ENCODE assay signal across 8 cellular contexts in the genomic region with DNA sequence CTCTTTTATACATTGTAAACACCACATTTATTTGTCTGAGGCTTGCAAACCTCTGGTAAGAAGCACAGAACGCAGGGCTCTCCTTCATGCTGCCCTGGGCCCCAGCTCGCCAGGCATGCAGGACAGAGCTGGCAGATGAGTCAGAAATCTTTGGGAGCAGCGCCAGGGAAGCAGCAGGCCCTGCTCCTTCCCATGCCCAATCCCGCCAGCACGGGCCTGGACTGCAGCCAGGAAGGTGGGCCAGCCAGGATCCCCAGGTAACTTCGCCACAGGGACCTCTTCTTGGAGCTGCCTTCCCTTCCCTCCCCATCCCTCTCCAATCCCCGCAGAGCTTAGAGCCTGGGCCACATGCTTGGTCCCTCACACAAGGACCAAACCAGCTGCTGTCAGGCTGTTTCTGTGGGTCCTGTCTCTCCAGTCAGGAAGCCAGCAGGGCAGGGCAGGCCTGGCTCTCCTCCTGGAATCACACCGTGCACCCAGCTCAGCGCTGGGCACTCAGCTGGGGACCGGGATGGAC. TPM values are rescaled to one million over a fixed set of nuclear protein-coding genes. Genes with fewer than 3 reads are reported as not detected.
A peak's percentile ranks its signal among the peaks of the same experiment; 100 is the strongest.
DNase-seq lines count a peak whose midpoint lies in the region; ATAC-seq and TF ChIP-seq lines count a peak whose summit lies in the region.

No MANE protein-coding gene starts in this region.

- H3K9me3 ChIP-seq in SK-N-SH = no peaks in the 10 kb centered on the region

- no peak for TF ChIP-seq RAD21 in SK-N-SH (IDR thresholded peaks at IDR 0.05; ENCODE audit: low read length)

- H3K4me3 ChIP-seq in SK-N-SH (ENCODE audit: low read depth in 2 of 2, low read length in 1 of 2) = no peak overlapping the region
- no peak overlapping the region for H3K4me3 ChIP-seq in fibroblast of pulmonary artery (replicated peaks; ENCODE audit: low read depth, low read length)

- 0 out of 4 replicates have a peak, but pooled peaks of 1 of the 2 experiments have one; percentile 26 for TF ChIP-seq EP300 in SK-N-SH (IDR thresholded peaks at IDR 0.05; ENCODE audit: borderline replicate concordance in 1 of 2, low read depth in 1 of 2, low read length in 1 of 2)

- TF ChIP-seq CTCF in SK-N-SH (IDR thresholded peaks at IDR 0.05) (no peak), fibroblast of pulmonary artery (IDR thresholded peaks at IDR 0.05; ENCODE audit: low read length, missing control alignments) (no peak)

- no peak overlapping the region for H2AFZ ChIP-seq in SK-N-SH (ENCODE audit: low read depth)

- DNase-seq in ELR (ENCODE audit: low read depth) (peak; percentile 85), SK-N-SH (peak; percentile 49), fibroblast of pulmonary artery (ENCODE audit: low read depth) (peak; percentile 79), sciatic nerve (ENCODE audit: low spot score) (peak; percentile 80), HuH-7.5 (ENCODE audit: low spot score) (no peak)

- peak overlapping the region; percentile 70; the same call in 1 of the 2 replicates for H3K9ac ChIP-seq in SK-N-SH

- CTCF ChIA-PET in SK-N-SH (lab: Yijun Ruan, JAX) = interaction anchor here (0.8 to 4.2 kb wide), 8 partner anchors 8 to 339 kb away, joined by 3 to 22 read pairs (median 6); a partner anchor contains a TSS

- peaks cover 38% of the 10 kb centered on the region in 2 experiments; a peak in 3 of 4 replicates for H3K4me1 ChIP-seq in SK-N-SH (ENCODE audit: control insufficient read depth in 1 of 2, insufficient read depth in 2 of 2, low read depth in 1 of 2, low read length in 1 of 2)

- no peaks in the 10 kb centered on the region for H4K20me1 ChIP-seq in SK-N-SH (ENCODE audit: insufficient read depth)

- peaks cover 25% of the 10 kb centered on the region for H3F3A ChIP-seq in SK-N-SH (replicated peaks; ENCODE audit: insufficient read depth)

- ATAC-seq in sciatic nerve = peak; percentile 48
- no peak for ATAC-seq in GM19351 (IDR thresholded peaks at IDR 0.05; ENCODE audit: unreplicated experiment)
- ATAC-seq in GM21390 (IDR thresholded peaks at IDR 0.05; ENCODE audit: unreplicated experiment) = no peak
- no peak for ATAC-seq in HG03457 (IDR thresholded peaks at IDR 0.05; ENCODE audit: unreplicated experiment)

- H3K9me2 ChIP-seq in SK-N-SH = no peaks in the 10 kb centered on the region

- intact Hi-C loops in sciatic nerve (cut with DNase I) = no loop called here

- peak overlapping the region; percentile 79 for H3K4me2 ChIP-seq in SK-N-SH

- 0% methylated on average over 3 of the region's 10 CpGs for WGBS in SK-N-SH (ENCODE audit: low lambda C conversion rate)

- no peaks in the 10 kb centered on the region for H3K79me2 ChIP-seq in SK-N-SH (ENCODE audit: insufficient read depth)

- no peaks in the 10 kb centered on the region for H3K36me3 ChIP-seq in SK-N-SH (replicated peaks in 1 of 2; ENCODE audit: control insufficient read depth in 1 of 2, insufficient read depth in 2 of 2, low read length in 1 of 2)

- no peaks in the 10 kb centered on the region for H3K27me3 ChIP-seq in SK-N-SH (ENCODE audit: insufficient read depth)

- POLR2A ChIA-PET in SK-N-SH (lab: Yijun Ruan, JAX) = interaction anchor here (1.6 kb wide), 1 partner anchor 11 kb away, joined by 5 read pairs; a partner anchor contains a TSS

- peak overlapping the region; percentile 90 to 95 for H3K27ac ChIP-seq in SK-N-SH (ENCODE audit: low read depth in 2 of 2, low read length in 1 of 2)

TF ChIP-seq in SK-N-SH, 30 proteins besides CTCF, POLR2A, EP300 and RAD21 (continues in another document):
- TF ChIP-seq JUND (IDR thresholded peaks at IDR 0.05) = peak; percentile 80
- TF ChIP-seq NRF1 (IDR thresholded peaks at IDR 0.05; ENCODE audit: low read depth, low read length) = no peak
- peak; percentile 84 for TF ChIP-seq FOSL2 (IDR thresholded peaks at IDR 0.05; ENCODE audit: borderline replicate concordance, low read depth)
- TF ChIP-seq TEAD4 (IDR thresholded peaks at IDR 0.05; ENCODE audit: borderline replicate concordance, insufficient read depth) = 0 out of 2 replicates have a peak, but pooled peaks have one; percentile 56
- peak; percentile 83 for TF ChIP-seq TCF12 (IDR thresholded peaks at IDR 0.05)
- TF ChIP-seq, protein P1, sequence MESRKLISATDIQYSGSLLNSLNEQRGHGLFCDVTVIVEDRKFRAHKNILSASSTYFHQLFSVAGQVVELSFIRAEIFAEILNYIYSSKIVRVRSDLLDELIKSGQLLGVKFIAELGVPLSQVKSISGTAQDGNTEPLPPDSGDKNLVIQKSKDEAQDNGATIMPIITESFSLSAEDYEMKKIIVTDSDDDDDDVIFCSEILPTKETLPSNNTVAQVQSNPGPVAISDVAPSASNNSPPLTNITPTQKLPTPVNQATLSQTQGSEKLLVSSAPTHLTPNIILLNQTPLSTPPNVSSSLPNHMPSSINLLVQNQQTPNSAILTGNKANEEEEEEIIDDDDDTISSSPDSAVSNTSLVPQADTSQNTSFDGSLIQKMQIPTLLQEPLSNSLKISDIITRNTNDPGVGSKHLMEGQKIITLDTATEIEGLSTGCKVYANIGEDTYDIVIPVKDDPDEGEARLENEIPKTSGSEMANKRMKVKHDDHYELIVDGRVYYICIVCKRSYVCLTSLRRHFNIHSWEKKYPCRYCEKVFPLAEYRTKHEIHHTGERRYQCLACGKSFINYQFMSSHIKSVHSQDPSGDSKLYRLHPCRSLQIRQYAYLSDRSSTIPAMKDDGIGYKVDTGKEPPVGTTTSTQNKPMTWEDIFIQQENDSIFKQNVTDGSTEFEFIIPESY (IDR thresholded peaks at IDR 0.05; ENCODE audit: borderline replicate concordance, low read depth) = 0 out of 2 replicates have a peak, but pooled peaks have one; percentile 31
- TF ChIP-seq SIN3A (IDR thresholded peaks at IDR 0.05; ENCODE audit: borderline replicate concordance, low read depth, low read length) = peak; percentile 60; the same call in 1 of the 2 replicates
- TF ChIP-seq, protein P2, sequence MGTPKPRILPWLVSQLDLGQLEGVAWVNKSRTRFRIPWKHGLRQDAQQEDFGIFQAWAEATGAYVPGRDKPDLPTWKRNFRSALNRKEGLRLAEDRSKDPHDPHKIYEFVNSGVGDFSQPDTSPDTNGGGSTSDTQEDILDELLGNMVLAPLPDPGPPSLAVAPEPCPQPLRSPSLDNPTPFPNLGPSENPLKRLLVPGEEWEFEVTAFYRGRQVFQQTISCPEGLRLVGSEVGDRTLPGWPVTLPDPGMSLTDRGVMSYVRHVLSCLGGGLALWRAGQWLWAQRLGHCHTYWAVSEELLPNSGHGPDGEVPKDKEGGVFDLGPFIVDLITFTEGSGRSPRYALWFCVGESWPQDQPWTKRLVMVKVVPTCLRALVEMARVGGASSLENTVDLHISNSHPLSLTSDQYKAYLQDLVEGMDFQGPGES (IDR thresholded peaks at IDR 0.05; ENCODE audit: low read depth, low read length) = no peak
- TF ChIP-seq FOXJ3 (CRISPR knock-in tag; IDR thresholded peaks at IDR 0.05) = no peak
- TF ChIP-seq RFX5 (IDR thresholded peaks at IDR 0.05; ENCODE audit: low read length) = no peak
- peak; percentile 98 for TF ChIP-seq NFIC (IDR thresholded peaks at IDR 0.05; ENCODE audit: borderline replicate concordance)
- TF ChIP-seq, protein P3, sequence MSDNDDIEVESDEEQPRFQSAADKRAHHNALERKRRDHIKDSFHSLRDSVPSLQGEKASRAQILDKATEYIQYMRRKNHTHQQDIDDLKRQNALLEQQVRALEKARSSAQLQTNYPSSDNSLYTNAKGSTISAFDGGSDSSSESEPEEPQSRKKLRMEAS (IDR thresholded peaks at IDR 0.05; ENCODE audit: low read depth) = peak; percentile 92
- TF ChIP-seq GABPA (IDR thresholded peaks at IDR 0.05; ENCODE audit: low read depth) = no peak
- peak; percentile 59; the same call in 1 of the 2 replicates for TF ChIP-seq POLR2AphosphoS5 (IDR thresholded peaks at IDR 0.05; ENCODE audit: low read depth, low read length)
- TF ChIP-seq, protein P4, sequence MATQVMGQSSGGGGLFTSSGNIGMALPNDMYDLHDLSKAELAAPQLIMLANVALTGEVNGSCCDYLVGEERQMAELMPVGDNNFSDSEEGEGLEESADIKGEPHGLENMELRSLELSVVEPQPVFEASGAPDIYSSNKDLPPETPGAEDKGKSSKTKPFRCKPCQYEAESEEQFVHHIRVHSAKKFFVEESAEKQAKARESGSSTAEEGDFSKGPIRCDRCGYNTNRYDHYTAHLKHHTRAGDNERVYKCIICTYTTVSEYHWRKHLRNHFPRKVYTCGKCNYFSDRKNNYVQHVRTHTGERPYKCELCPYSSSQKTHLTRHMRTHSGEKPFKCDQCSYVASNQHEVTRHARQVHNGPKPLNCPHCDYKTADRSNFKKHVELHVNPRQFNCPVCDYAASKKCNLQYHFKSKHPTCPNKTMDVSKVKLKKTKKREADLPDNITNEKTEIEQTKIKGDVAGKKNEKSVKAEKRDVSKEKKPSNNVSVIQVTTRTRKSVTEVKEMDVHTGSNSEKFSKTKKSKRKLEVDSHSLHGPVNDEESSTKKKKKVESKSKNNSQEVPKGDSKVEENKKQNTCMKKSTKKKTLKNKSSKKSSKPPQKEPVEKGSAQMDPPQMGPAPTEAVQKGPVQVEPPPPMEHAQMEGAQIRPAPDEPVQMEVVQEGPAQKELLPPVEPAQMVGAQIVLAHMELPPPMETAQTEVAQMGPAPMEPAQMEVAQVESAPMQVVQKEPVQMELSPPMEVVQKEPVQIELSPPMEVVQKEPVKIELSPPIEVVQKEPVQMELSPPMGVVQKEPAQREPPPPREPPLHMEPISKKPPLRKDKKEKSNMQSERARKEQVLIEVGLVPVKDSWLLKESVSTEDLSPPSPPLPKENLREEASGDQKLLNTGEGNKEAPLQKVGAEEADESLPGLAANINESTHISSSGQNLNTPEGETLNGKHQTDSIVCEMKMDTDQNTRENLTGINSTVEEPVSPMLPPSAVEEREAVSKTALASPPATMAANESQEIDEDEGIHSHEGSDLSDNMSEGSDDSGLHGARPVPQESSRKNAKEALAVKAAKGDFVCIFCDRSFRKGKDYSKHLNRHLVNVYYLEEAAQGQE (IDR thresholded peaks at IDR 0.05; ENCODE audit: low read depth, low read length) = no peak

RNA-seq across cellular contexts. Expression of a gene that starts 8.8 kb away (rescaled TPM):
- polyA plus RNA-seq in SK-N-SH (2012; rRNA removed) = 19.1 and 20.4 TPM in 2 replicates
- polyA plus RNA-seq in SK-N-SH (2012; cell fraction: cytosol; rRNA removed) = 8.2 and 13.5 TPM in 2 replicates
- polyA plus RNA-seq in SK-N-SH (2012; cell fraction: nucleus; rRNA removed) = 27.9 and 28.2 TPM in 2 replicates
- 15.2 TPM for total RNA-seq in sciatic nerve

RNA-seq across cellular contexts. Expression of a gene that starts 11.2 kb away (rescaled TPM):
- 14.0 and 18.4 TPM in 2 replicates for polyA plus RNA-seq in SK-N-SH (2012; rRNA removed)
- 7.9 and 12.9 TPM in 2 replicates for polyA plus RNA-seq in SK-N-SH (2012; cell fraction: cytosol; rRNA removed)
- 48.3 and 66.5 TPM in 2 replicates for polyA plus RNA-seq in SK-N-SH (2012; cell fraction: nucleus; rRNA removed)
- 86.6 TPM for total RNA-seq in sciatic nerve

RNA-seq across cellular contexts. Expression of a gene that starts 57.0 kb away (rescaled TPM):
- 37.5 and 50.3 TPM in 2 replicates for polyA plus RNA-seq in SK-N-SH (2012; rRNA removed)
- polyA plus RNA-seq in SK-N-SH (2012; cell fraction: cytosol; rRNA removed) = 36.5 and 50.1 TPM in 2 replicates
- polyA plus RNA-seq in SK-N-SH (2012; cell fraction: nucleus; rRNA removed) = 52.4 and 60.2 TPM in 2 replicates
- 16.6 TPM for total RNA-seq in sciatic nerve
